In genomic region chr11:62882811-62883496, GRCh38 we compare ENCODE assay signal across 9 cellular contexts. TPM values are rescaled to one million over a fixed set of nuclear protein-coding genes. Genes with fewer than 3 reads are reported as not detected.
DNase-seq lines count a peak whose midpoint lies in the region; ATAC-seq and TF ChIP-seq lines count a peak whose summit lies in the region.
"Had no signal": no experiment of that assay in that cellular context is flagged by ENCODE, and none has a peak within 500 bp of the region (broad histone marks: within the 10 kb centered on the region; RNA-seq: fewer than 3 reads in every experiment).

No MANE protein-coding gene starts in this region.

- peaks cover 53% of the 10 kb centered on the region for H3K4me1 Mint-ChIP-seq in activated naive CD4-positive, alpha-beta T cell treated with anti-CD3 and anti-CD28 coated beads for 36 hours (ENCODE audit: low read depth)

- in situ Hi-C loops in astrocyte of the spinal cord (cut with HindIII; ENCODE audit: low sequenced_read_pairs) = no loop called here
- in situ Hi-C loops in transverse colon (cut with MboI; ENCODE audit: low pct_ligation_motif_present in 1 of 4, low pct_unique_long_range_greater_than_20kb in 1 of 4, low sequenced_read_pairs in 3 of 4) = loop anchor here in 1 of 4 donors (25.0 kb wide), 1 partner anchor 496 kb away; no protein-coding TSS in a partner anchor

- peak overlapping the region; percentile 100 for H3K4me3 Mint-ChIP-seq in activated naive CD4-positive, alpha-beta T cell treated with anti-CD3 and anti-CD28 coated beads for 36 hours

- peaks cover 57% of the 10 kb centered on the region for H3K36me3 ChIP-seq in lower lobe of right lung
- peaks cover 0 to 51% (median 23%) of the 10 kb centered on the region in 4 donors for H3K36me3 ChIP-seq in transverse colon

- peak overlapping the region; percentile 99 for H3K27ac ChIP-seq in lower lobe of right lung
- peak overlapping the region; percentile 96 to 100 (median 98) for H3K27ac ChIP-seq in transverse colon

- intact Hi-C loops in activated naive CD4-positive, alpha-beta T cell treated with anti-CD3 and anti-CD28 coated beads for 36 hours (cut with micrococcal nuclease) = no loop called here
- intact Hi-C loops in lower lobe of right lung (cut with DNase I) = no loop called here
- intact Hi-C loops in transverse colon (cut with DNase I; ENCODE audit: low total_unique reads) = loop anchor here (5.0 kb wide), 1 partner anchor 1809 kb away; no protein-coding TSS in a partner anchor

- CTCF ChIA-PET in activated naive CD4-positive, alpha-beta T cell treated with anti-CD3 and anti-CD28 coated beads for 36 hours (lab: Charles Lee) = interaction anchor here (0.6 to 1.7 kb wide), 4 partner anchors 21 to 261 kb away, joined by 3 to 5 read pairs (median 4); no protein-coding TSS in a partner anchor

- WGBS in transverse colon (ENCODE audit: low coverage in 1 of 2), 2 donors = 48 to 51% methylated on average over 3 to 5 of the region's 5 CpGs

- H3K36me3 Mint-ChIP-seq in activated naive CD4-positive, alpha-beta T cell treated with anti-CD3 and anti-CD28 coated beads for 36 hours (ENCODE audit: low read depth) = peaks cover 75% of the 10 kb centered on the region

- peak overlapping the region; percentile 100 for H3K27ac Mint-ChIP-seq in activated naive CD4-positive, alpha-beta T cell treated with anti-CD3 and anti-CD28 coated beads for 36 hours

- no peaks in the 10 kb centered on the region for H3K27me3 ChIP-seq in lower lobe of right lung (ENCODE audit: low read depth)
- H3K27me3 ChIP-seq in transverse colon = no peaks in the 10 kb centered on the region

- no peak for TF ChIP-seq POLR2A in transverse colon (IDR thresholded peaks at IDR 0.05)

- H3K9me3 ChIP-seq in lower lobe of right lung (no peaks in the 10 kb centered on the region), transverse colon (no peaks in the 10 kb centered on the region)

- TF ChIP-seq CTCF in astrocyte of the spinal cord (IDR thresholded peaks at IDR 0.05; ENCODE audit: low read depth, low read length) (no peak), lower lobe of right lung (IDR thresholded peaks at IDR 0.05) (no peak), transverse colon (IDR thresholded peaks at IDR 0.05) (no peak)

- no peaks in the 10 kb centered on the region for H3K9me3 Mint-ChIP-seq in activated naive CD4-positive, alpha-beta T cell treated with anti-CD3 and anti-CD28 coated beads for 36 hours

- H3K4me3 ChIP-seq in astrocyte of the spinal cord (ENCODE audit: low read depth, low read length) (peak overlapping the region; percentile 99), lower lobe of right lung (peak overlapping the region; percentile 93), transverse colon (peak overlapping the region in 3 of 4 donors; percentile 64 to 96 (median 88))

- TF ChIP-seq EP300 in transverse colon (IDR thresholded peaks at IDR 0.05; ENCODE audit: low read depth) = no peak

- DNase-seq in activated naive CD4-positive, alpha-beta T cell treated with anti-CD3 and anti-CD28 coated beads for 36 hours = no peak
- DNase-seq in activated naive CD4-positive, alpha-beta T cell (lab: John Stamatoyannopoulos, UW) = no peak
- DNase-seq in astrocyte of the spinal cord (ENCODE audit: low read depth, low spot score) (no peak), lower lobe of right lung (no peak), transverse colon (no peak)
- DNase-seq in activated effector memory CD4-positive, alpha-beta T cell treated with Interleukin-2 at 50 U/mL for 16 hours = no peak
- DNase-seq: MV-4-11 had no signal

- no peaks in the 10 kb centered on the region for H3K27me3 Mint-ChIP-seq in activated naive CD4-positive, alpha-beta T cell treated with anti-CD3 and anti-CD28 coated beads for 36 hours (ENCODE audit: low read depth)

- no peak for ATAC-seq in lower lobe of right lung
- no peak for ATAC-seq in HG02763 (IDR thresholded peaks at IDR 0.05; ENCODE audit: unreplicated experiment)
- no peak for ATAC-seq in HG03025 (IDR thresholded peaks at IDR 0.05; ENCODE audit: low FRiP score, unreplicated experiment)

- H3K4me1 ChIP-seq in lower lobe of right lung (peaks cover 78% of the 10 kb centered on the region), transverse colon (peaks cover 33 to 61% (median 39%) of the 10 kb centered on the region in 4 donors)

RNA-seq across cellular contexts. Expression of gene SLC3A2, which starts 2.3 kb away (rescaled TPM):
- 100 to 1,000 TPM; 419 to 472 TPM for total RNA-seq in activated naive CD4-positive, alpha-beta T cell treated with anti-CD3 and anti-CD28 coated beads for 36 hours
- total RNA-seq in lower lobe of right lung (214 TPM), transverse colon (100 to 1,000 TPM in 3 of 4 donors, 10 to 100 TPM in 1; 32.4 to 163 (median 129) TPM)

RNA-seq across cellular contexts. Expression of gene CHRM1, which starts 38.2 kb away (rescaled TPM):
- total RNA-seq in activated naive CD4-positive, alpha-beta T cell treated with anti-CD3 and anti-CD28 coated beads for 36 hours = not detected
- total RNA-seq in lower lobe of right lung (6.8 TPM), transverse colon (under 1 TPM in 2 of 4 donors, not detected in 2; 0.32 to 0.41 TPM)

RNA-seq across cellular contexts. Expression of gene WDR74, which starts 43.6 kb away (rescaled TPM):
- 10 to 100 TPM; 74.4 to 78.7 TPM for total RNA-seq in activated naive CD4-positive, alpha-beta T cell treated with anti-CD3 and anti-CD28 coated beads for 36 hours
- total RNA-seq in lower lobe of right lung (35.3 TPM), transverse colon (10 to 100 TPM; 25.3 to 37.8 (median 27.6) TPM)

RNA-seq across cellular contexts. Expression of gene TEX54, which starts 50.3 kb away (rescaled TPM):
- total RNA-seq in activated naive CD4-positive, alpha-beta T cell treated with anti-CD3 and anti-CD28 coated beads for 36 hours = not detected
- total RNA-seq in lower lobe of right lung (not detected), transverse colon (not detected)

RNA-seq across cellular contexts. Expression of gene STX5, which starts 51.1 kb away (rescaled TPM):
- total RNA-seq in activated naive CD4-positive, alpha-beta T cell treated with anti-CD3 and anti-CD28 coated beads for 36 hours = 10 to 100 TPM; 22.7 to 23.0 TPM
- 42.0 TPM for total RNA-seq in lower lobe of right lung
- total RNA-seq in transverse colon = 10 to 100 TPM; 15.3 to 62.5 (median 30.2) TPM
